ENCODE assay signal across 30 cellular contexts in genomic region chr18:78612318-78612717, GRCh38.
"Had no signal": no experiment of that assay in that cellular context is flagged by ENCODE, and none has a peak within 500 bp of the region (broad histone marks: within the 10 kb centered on the region; RNA-seq: fewer than 3 reads in every experiment).

No MANE protein-coding gene starts in this region.

- H3K27ac Mint-ChIP-seq: activated CD4-positive, alpha-beta memory T cell treated with anti-CD3 and anti-CD28 coated beads, Interleukin-2, amount 10 ng/mL, durations not matched to agents 7 days and 5 days; activated CD4-positive, alpha-beta T cell treated with anti-CD3 and anti-CD28 coated beads, Interleukin-2, amount 10 ng/mL, durations not matched to agents 7 days and 5 days; activated naive CD8-positive, alpha-beta T cell; activated T-cell treated with anti-CD3 and anti-CD28 coated beads, Interleukin-2, amount 50 U/mL, for 24 hours; activated T-helper 17 cell treated with anti-CD3 and anti-CD28 coated beads, Interleukin-2, amount 50 U/mL, for 72 hours; effector memory CD8-positive, alpha-beta T cell; T-helper 17 cell; T-helper 2 cell treated with Interferon-gamma antibody and Interleukin-4, amounts not matched to agents 5 μg/mL and 100 μg/mL, for 36 hours; WTC11 had no signal

- H3K4me3 Mint-ChIP-seq: activated CD4-positive, alpha-beta memory T cell treated with anti-CD3 and anti-CD28 coated beads, Interleukin-2, amount 10 ng/mL, durations not matched to agents 7 days and 5 days; activated CD4-positive, alpha-beta T cell treated with anti-CD3 and anti-CD28 coated beads, Interleukin-2, amount 10 ng/mL, durations not matched to agents 7 days and 5 days; activated naive CD8-positive, alpha-beta T cell; activated T-cell treated with anti-CD3 and anti-CD28 coated beads, Interleukin-2, amount 50 U/mL, for 24 hours; activated T-helper 17 cell treated with anti-CD3 and anti-CD28 coated beads, Interleukin-2, amount 50 U/mL, for 72 hours; effector memory CD8-positive, alpha-beta T cell; T-helper 17 cell; T-helper 2 cell treated with Interferon-gamma antibody and Interleukin-4, amounts not matched to agents 5 μg/mL and 100 μg/mL, for 36 hours; WTC11 had no signal

- H3K27ac ChIP-seq: brain microvascular endothelial cell, epithelial cell of prostate had no signal

- DNase-seq: activated CD4-positive, alpha-beta memory T cell treated with anti-CD3 and anti-CD28 coated beads, Interleukin-2, amount 10 ng/mL, durations not matched to agents 7 days and 5 days; activated CD4-positive, alpha-beta T cell treated with anti-CD3 and anti-CD28 coated beads for 1 hour; activated CD4-positive, alpha-beta T cell treated with anti-CD3 and anti-CD28 coated beads for 4 hours; activated CD4-positive, alpha-beta T cell treated with anti-CD3 and anti-CD28 coated beads, Interleukin-2, amount 10 ng/mL, durations not matched to agents 7 days and 5 days; activated CD4-positive, alpha-beta T cell treated with anti-CD3 and anti-CD28 coated beads, Interleukin-2, amount 50 U/mL, for 4 hours; activated CD8-positive, alpha-beta memory T cell treated with anti-CD3 and anti-CD28 coated beads, Interleukin-2, amount 50 U/mL, for 48 hours; activated effector memory CD4-positive, alpha-beta T cell treated with Interleukin-2 at 50 U/mL for 16 hours; activated gamma-delta T cell treated with Interleukin-2 at 50 U/mL for 16 hours; activated naive CD4-positive, alpha-beta T cell treated with anti-CD3 and anti-CD28 coated beads, Interleukin-2, amount 50 U/mL, for 16 hours; activated naive CD4-positive, alpha-beta T cell treated with Interleukin-2 at 50 U/mL for 16 hours; activated T-cell treated with anti-CD3 and anti-CD28 coated beads for 4 hours; activated T-cell treated with anti-CD3 and anti-CD28 coated beads, Interleukin-2, amount 50 U/mL, for 24 hours; amniotic stem cell; anterior cingulate cortex; brain microvascular endothelial cell; caudate nucleus; cortex of kidney; dermis blood vessel endothelial cell; effector CD4-positive, alpha-beta T cell; effector memory CD8-positive, alpha-beta T cell; foreskin fibroblast; glutamatergic neuron; T-helper 1 cell; T-helper 17 cell; T1000 had no signal

- H3K27me3 ChIP-seq: brain microvascular endothelial cell had no signal

- H3K36me3 ChIP-seq: brain microvascular endothelial cell had no signal

- H3K27me3 Mint-ChIP-seq: activated CD4-positive, alpha-beta memory T cell treated with anti-CD3 and anti-CD28 coated beads, Interleukin-2, amount 10 ng/mL, durations not matched to agents 7 days and 5 days; activated CD4-positive, alpha-beta T cell treated with anti-CD3 and anti-CD28 coated beads, Interleukin-2, amount 10 ng/mL, durations not matched to agents 7 days and 5 days; activated naive CD8-positive, alpha-beta T cell; activated T-helper 17 cell treated with anti-CD3 and anti-CD28 coated beads, Interleukin-2, amount 50 U/mL, for 72 hours; T-helper 17 cell had no signal

- H3K4me1 Mint-ChIP-seq: activated CD4-positive, alpha-beta memory T cell treated with anti-CD3 and anti-CD28 coated beads, Interleukin-2, amount 10 ng/mL, durations not matched to agents 7 days and 5 days; activated CD4-positive, alpha-beta T cell treated with anti-CD3 and anti-CD28 coated beads, Interleukin-2, amount 10 ng/mL, durations not matched to agents 7 days and 5 days; activated T-helper 17 cell treated with anti-CD3 and anti-CD28 coated beads, Interleukin-2, amount 50 U/mL, for 72 hours; T-helper 17 cell; WTC11 had no signal

- H3K36me3 Mint-ChIP-seq: activated naive CD8-positive, alpha-beta T cell had no signal
